ENCODE assay signal across 1 cellular context in genomic region chr12:57455374-57456144, GRCh38.
TF ChIP-seq lines count a peak whose summit lies in the region.

No MANE protein-coding gene starts in this region.

TF ChIP-seq in GM23338, 12 proteins besides CTCF, POLR2A, EP300 and RAD21:
- no peak for TF ChIP-seq ZNF462 (CRISPR knock-in tag; IDR thresholded peaks at IDR 0.05)
- no peak; the same call in 1 of the 2 replicates for TF ChIP-seq ZNF114 (CRISPR knock-in tag; IDR thresholded peaks at IDR 0.05)
- no peak for TF ChIP-seq EZH2 (IDR thresholded peaks at IDR 0.05; ENCODE audit: low read depth, unreplicated experiment)
- TF ChIP-seq, protein P1, sequence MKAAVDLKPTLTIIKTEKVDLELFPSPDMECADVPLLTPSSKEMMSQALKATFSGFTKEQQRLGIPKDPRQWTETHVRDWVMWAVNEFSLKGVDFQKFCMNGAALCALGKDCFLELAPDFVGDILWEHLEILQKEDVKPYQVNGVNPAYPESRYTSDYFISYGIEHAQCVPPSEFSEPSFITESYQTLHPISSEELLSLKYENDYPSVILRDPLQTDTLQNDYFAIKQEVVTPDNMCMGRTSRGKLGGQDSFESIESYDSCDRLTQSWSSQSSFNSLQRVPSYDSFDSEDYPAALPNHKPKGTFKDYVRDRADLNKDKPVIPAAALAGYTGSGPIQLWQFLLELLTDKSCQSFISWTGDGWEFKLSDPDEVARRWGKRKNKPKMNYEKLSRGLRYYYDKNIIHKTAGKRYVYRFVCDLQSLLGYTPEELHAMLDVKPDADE (IDR thresholded peaks at IDR 0.05): 0 out of 2 replicates have a peak, but pooled peaks have one; percentile 46
